In the genomic region with DNA sequence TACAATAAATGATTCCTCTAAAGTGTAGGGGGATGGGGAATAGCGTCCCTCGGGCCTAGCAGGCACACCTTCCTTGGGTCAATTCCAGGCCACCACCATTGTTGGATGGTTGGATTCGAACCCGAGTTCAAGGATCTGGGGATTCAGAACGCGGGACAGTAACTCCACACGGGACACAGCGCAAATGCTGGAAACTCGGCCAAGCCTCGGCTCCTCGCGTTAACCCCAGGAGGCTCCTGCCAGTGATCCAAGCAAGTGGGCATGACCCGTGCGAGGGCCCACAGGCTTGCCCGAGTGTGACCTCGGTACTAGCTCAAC, we compare ENCODE assay signal across 8 cellular contexts. TPM values are rescaled to one million over a fixed set of nuclear protein-coding genes. Genes with fewer than 3 reads are reported as not detected.
DNase-seq lines count a peak whose midpoint lies in the region; ATAC-seq and TF ChIP-seq lines count a peak whose summit lies in the region.

No MANE protein-coding gene starts in this region.

- peak overlapping the region; percentile 41 for H2AFZ ChIP-seq in trophoblast cell (ENCODE audit: insufficient read depth, low read length, poor library complexity)

- peaks cover 2% of the 10 kb centered on the region for H3K79me2 ChIP-seq in trophoblast cell (ENCODE audit: control insufficient read depth, insufficient read depth, low read length, poor library complexity)

- no peak for ATAC-seq in GM18868 (IDR thresholded peaks at IDR 0.05; ENCODE audit: unreplicated experiment)

- peaks cover 8% of the 10 kb centered on the region for H3K79me1 ChIP-seq in trophoblast cell (ENCODE audit: low read length)

- H3K4me2 ChIP-seq in trophoblast cell (ENCODE audit: low read length), result peak overlapping the region; percentile 64

- no peaks in the 10 kb centered on the region for H3K27me3 ChIP-seq in esophagus squamous epithelium
- no peaks in the 10 kb centered on the region for H3K27me3 ChIP-seq in trophoblast cell (ENCODE audit: insufficient read depth, low read length)

- H3K4me3 ChIP-seq in esophagus squamous epithelium (peak overlapping the region; percentile 43 to 85 (median 73)), trophoblast cell (ENCODE audit: low read depth, low read length) (peak overlapping the region; percentile 80)

- no peak overlapping the region for H2BK120ac ChIP-seq in trophoblast cell (ENCODE audit: insufficient read depth, low read length, poor library complexity)

- TF ChIP-seq POLR2A in esophagus squamous epithelium (IDR thresholded peaks at IDR 0.05), result no peak

- H2AK5ac ChIP-seq in trophoblast cell (ENCODE audit: low read length), result peak overlapping the region; percentile 10

- CTCF ChIA-PET in RWPE1 (lab: Yijun Ruan, JAX), result interaction anchor here (1.9 to 2.0 kb wide), 2 partner anchors 86 to 401 kb away, joined by 16 to 40 read pairs; no protein-coding TSS in a partner anchor

- H3K4me1 ChIP-seq in esophagus squamous epithelium, result peaks cover 10 to 40% (median 14%) of the 10 kb centered on the region in 3 donors
- H3K4me1 ChIP-seq in trophoblast cell (ENCODE audit: control insufficient read depth in 1 of 2, insufficient read depth in 2 of 2, low read length in 2 of 2), result peaks cover 4 to 6% of the 10 kb centered on the region in 2 experiments

- H4K8ac ChIP-seq in trophoblast cell (ENCODE audit: low read depth, low read length), result peak overlapping the region; percentile 23

- H4K91ac ChIP-seq in trophoblast cell (ENCODE audit: low read depth, low read length), result peak overlapping the region; percentile 2

- H4K12ac ChIP-seq in trophoblast cell (ENCODE audit: low read depth, low read length), result peak overlapping the region; percentile 54

- WGBS in esophagus squamous epithelium, 2 donors, result 7 to 11% methylated on average over 12 to 16 of the region's 16 CpGs
- WGBS in trophoblast cell (ENCODE audit: extremely low coverage, insufficient coverage, insufficient read length), result no CpG with 5 or more reads among the region's 16 CpGs

- H3K9ac ChIP-seq in trophoblast cell (ENCODE audit: low read length), result peak overlapping the region; percentile 10

- H3K27ac ChIP-seq in RWPE1 (peak overlapping the region; percentile 89), esophagus squamous epithelium (peak overlapping the region; percentile 78 to 93 (median 89)), trophoblast cell (ENCODE audit: low read depth, low read length) (no peak overlapping the region)

- no peak overlapping the region for H2BK5ac ChIP-seq in trophoblast cell (ENCODE audit: low read depth, low read length, poor library complexity)

- peak; percentile 23 for DNase-seq in COLO829 (ENCODE audit: low spot score)
- no peak for DNase-seq in RWPE1 (ENCODE audit: low spot score)
- DNase-seq in esophagus squamous epithelium (lab: John Stamatoyannopoulos, UW), result no peak
- no peak for DNase-seq in trophoblast cell
- no peak for DNase-seq in NCI-H2171 treated with DMSO at 0.1 percent for 48 hours (lab: John Stamatoyannopoulos, UW)
- no peak for DNase-seq in NOMO-1 (lab: John Stamatoyannopoulos, UW; ENCODE audit: unreplicated experiment in 2 of 2)
- DNase-seq in OCI-M2 (lab: John Stamatoyannopoulos, UW; ENCODE audit: unreplicated experiment), result no peak

- intact Hi-C loops in esophagus squamous epithelium (cut with DNase I), result loop anchor here (5.0 to 10.0 kb wide), 2 partner anchors 85 to 403 kb away; no protein-coding TSS in a partner anchor

- POLR2A ChIA-PET in RWPE1 (lab: Yijun Ruan, JAX; ENCODE audit: low non-redundant PET), result interaction anchor here (1.6 kb wide), 1 partner anchor 16 kb away, joined by 6 read pairs; a partner anchor contains a TSS

- no peak overlapping the region for H2BK12ac ChIP-seq in trophoblast cell (ENCODE audit: low read length)

- H3K36me3 ChIP-seq in esophagus squamous epithelium (peaks cover 0 to 10% (median 0%) of the 10 kb centered on the region in 3 donors), trophoblast cell (ENCODE audit: control insufficient read depth in 1 of 2, insufficient read depth in 2 of 2, low read length in 2 of 2) (no peaks in the 10 kb centered on the region)

- no peak for TF ChIP-seq CTCF in RWPE1 (conservative IDR thresholded peaks at IDR 0.05; ENCODE audit: low read depth)
- TF ChIP-seq CTCF in esophagus squamous epithelium (IDR thresholded peaks at IDR 0.05), result no peak

- H3K23ac ChIP-seq in trophoblast cell (ENCODE audit: low read length), result no peak overlapping the region

- peak overlapping the region; percentile 46 for H3K14ac ChIP-seq in trophoblast cell (ENCODE audit: low read length)

- no peak overlapping the region for H3K4ac ChIP-seq in trophoblast cell (ENCODE audit: low read depth, low read length)

- no peak overlapping the region for H3K18ac ChIP-seq in trophoblast cell (ENCODE audit: low read length)

- H3K9me3 ChIP-seq in esophagus squamous epithelium, result no peaks in the 10 kb centered on the region
- peaks cover 4% of the 10 kb centered on the region for H3K9me3 ChIP-seq in trophoblast cell (ENCODE audit: insufficient read depth, low read depth, low read length)

RNA-seq across cellular contexts. Expression of a gene that starts 0.6 kb away (rescaled TPM):
- total RNA-seq in esophagus squamous epithelium, result 10 to 100 TPM in 3 of 4 donors, 1 to 10 TPM in 1; 9.2 to 24.5 (median 13.0) TPM
- polyA plus RNA-seq in trophoblast cell (2013), result 7.2 and 7.3 TPM in 2 replicates

RNA-seq across cellular contexts. Expression of a gene that starts 16.4 kb away (rescaled TPM):
- 10 to 100 TPM; 22.6 to 39.7 (median 28.1) TPM for total RNA-seq in esophagus squamous epithelium
- polyA plus RNA-seq in trophoblast cell (2013), result 21.4 and 22.8 TPM in 2 replicates

RNA-seq across cellular contexts. Expression of a gene that starts 25.1 kb away (rescaled TPM):
- total RNA-seq in esophagus squamous epithelium, result 100 to 1,000 TPM in 1 of 4 donors, 10 to 100 TPM in 2, 1 to 10 TPM in 1; 4.3 to 365 (median 21.6) TPM
- 1.3 and 1.6 TPM in 2 replicates for polyA plus RNA-seq in trophoblast cell (2013)

RNA-seq across cellular contexts. Expression of a gene that starts 49.1 kb away (rescaled TPM):
- 1 to 10 TPM in 1 of 4 donors, under 1 TPM in 2, not detected in 1; 0.45 to 1.5 (median 0.92) TPM for total RNA-seq in esophagus squamous epithelium
- 0.42 and 0.55 TPM in 2 replicates for polyA plus RNA-seq in trophoblast cell (2013)
